Comparison of ENCODE assay signal across 8 cellular contexts in genomic region chr7:77121860-77122681, GRCh38. TPM values are rescaled to one million over a fixed set of nuclear protein-coding genes. Genes with fewer than 3 reads are reported as not detected.
DNase-seq lines count a peak whose midpoint lies in the region; ATAC-seq, FAIRE-seq and TF ChIP-seq lines count a peak whose summit lies in the region.
"Not testable (repeated sequence)": the region's sequence is repeated elsewhere in the genome, so short reads cannot be mapped to it uniquely, and the experiment has no call there.

CCDC146 (plus strand) TSS chr7:77122615; CDS start chr7:77167669, 45,054 bp downstream.

- peak within 1 kb of the TSS; percentile 74 for H3K9ac ChIP-seq in fibroblast of lung (ENCODE audit: insufficient read depth, low read length)

- not testable (repeated sequence) for H3K27ac ChIP-seq in DOHH2 (ENCODE audit: low read depth, low read length)
- H3K27ac ChIP-seq in fibroblast of lung (ENCODE audit: insufficient read depth, low read length) = peak within 1 kb of the TSS; percentile 69

- peak; percentile 82 for FAIRE-seq in H54 (lab: Jason Lieb, UNC)

- H3K4me3 Mint-ChIP-seq in naive B cell = peak within 1 kb of the TSS; percentile 74 to 95 (median 86)

- H4K20me1 ChIP-seq in DOHH2 (ENCODE audit: control insufficient read depth, insufficient read depth, low read depth, low read length); fibroblast of lung (ENCODE audit: control insufficient read depth, extremely low read depth, insufficient read depth, low read length): not testable (repeated sequence)

- H3K9me3 ChIP-seq in DOHH2 (ENCODE audit: control insufficient read depth, insufficient read depth, low read length); fibroblast of lung (ENCODE audit: control insufficient read depth, insufficient read depth, low read depth, low read length): not testable (repeated sequence)

- peak within 1 kb of the TSS; percentile 30 to 98 (median 90) for H3K27ac Mint-ChIP-seq in naive B cell

- TF ChIP-seq POLR2A in H54 (IDR thresholded peaks at IDR 0.05; ENCODE audit: low read depth, low read length) = not testable (repeated sequence)

- H3K27me3 Mint-ChIP-seq in naive B cell = not testable (repeated sequence)

- H3K4me1 ChIP-seq in DOHH2 (ENCODE audit: control insufficient read depth, low read length); fibroblast of lung (ENCODE audit: control insufficient read depth, extremely low read depth, insufficient read depth, low read length): not testable (repeated sequence)

- H3K27me3 ChIP-seq in DOHH2 (ENCODE audit: control insufficient read depth, low read length); fibroblast of lung (ENCODE audit: control insufficient read depth, insufficient read depth, low read length): not testable (repeated sequence)

- H3F3A ChIP-seq in DOHH2 (ENCODE audit: control insufficient read depth, insufficient read depth) = not testable (repeated sequence)

- not testable (repeated sequence) for H3K36me3 Mint-ChIP-seq in naive B cell

- DNase-seq in H54 (ENCODE audit: insufficient read length, low spot score) = peak; percentile 56
- DNase-seq in LNCaP clone FGC (ENCODE audit: low read depth) = peak; percentile 99
- DNase-seq in RPMI7951 (ENCODE audit: low read depth) = peak; percentile 99
- DNase-seq in activated T-helper 1 cell treated with anti-CD3 and anti-CD28 coated beads, Interleukin-2, amount 50 U/mL, for 16 hours (ENCODE audit: low read depth in 1 of 2, low spot score in 1 of 2) = peak; percentile 80 to 90
- DNase-seq in fibroblast of lung (ENCODE audit: low read depth in 2 of 2) = peak; percentile 98 to 99
- DNase-seq in naive B cell = peak; percentile 96
- peak; percentile 78 to 96 for DNase-seq in stimulated activated CD8-positive, alpha-beta memory T cell treated with anti-CD3 and anti-CD28 coated beads, Interleukin-7, amount 100 ng/mL, for 48 hours (ENCODE audit: extremely low read depth in 1 of 2, low read depth in 1 of 2)

- not testable (repeated sequence) for H3K79me2 ChIP-seq in DOHH2 (ENCODE audit: control insufficient read depth, low read length); fibroblast of lung (ENCODE audit: control insufficient read depth, insufficient read depth, low read length)

- ATAC-seq in naive B cell (ENCODE audit: low read depth in 2 of 2) = peak; percentile 94 to 95

- not testable (repeated sequence) for H3K36me3 ChIP-seq in DOHH2 (ENCODE audit: control insufficient read depth, low read length); fibroblast of lung (ENCODE audit: control insufficient read depth, insufficient read depth, low read length)

- H3K4me3 ChIP-seq in DOHH2 (ENCODE audit: low read length) (peak within 1 kb of the TSS; percentile 94), LNCaP clone FGC (ENCODE audit: low read depth, low read length) (peak within 1 kb of the TSS; percentile 71), fibroblast of lung (replicated peaks in 1 of 4; ENCODE audit: control extremely low read depth in 1 of 4, insufficient read depth in 1 of 4, low read depth in 3 of 4, low read length in 4 of 4) (peak within 1 kb of the TSS; percentile 72 to 82 (median 74))

- H3K4me2 ChIP-seq in DOHH2 (ENCODE audit: low read length) (peak within 1 kb of the TSS; percentile 69), fibroblast of lung (ENCODE audit: extremely low read depth, insufficient read depth, low read length) (peak within 1 kb of the TSS; percentile 75)

- H3K9me2 ChIP-seq in DOHH2 (replicated peaks; ENCODE audit: control insufficient read depth, low read length) = not testable (repeated sequence)

- H3K4me1 Mint-ChIP-seq in naive B cell = peaks cover 6 to 11% (median 11%) of the 10 kb centered on the region in 3 donors

- not testable (repeated sequence) for H3K9me3 Mint-ChIP-seq in naive B cell

- TF ChIP-seq CTCF in DOHH2 (IDR thresholded peaks at IDR 0.05; ENCODE audit: low read depth, low read length, poor library complexity, severe bottlenecking); LNCaP clone FGC (IDR thresholded peaks at IDR 0.05; ENCODE audit: control insufficient read depth, extremely low read depth, insufficient read depth); fibroblast of lung (conservative IDR thresholded peaks at IDR 0.05 in 1 of 2, IDR thresholded peaks at IDR 0.05 in 1 of 2; ENCODE audit: low read depth in 1 of 2, low read length in 2 of 2): not testable (repeated sequence)

- peak within 1 kb of the TSS; percentile 74 for H2AFZ ChIP-seq in fibroblast of lung (ENCODE audit: low read length)

RNA-seq across cellular contexts. Expression of gene CCDC146, which starts in this region (rescaled TPM):
- total RNA-seq in RPMI7951 (2014; rRNA removed; shearing (Covaris generic)) = 0.68 and 0.72 TPM in 2 replicates
- total RNA-seq in fibroblast of lung = 2.8 and 3.6 TPM in 2 replicates
- polyA plus RNA-seq in fibroblast of lung = 1.2 and 1.6 TPM in 2 replicates
- polyA plus RNA-seq in fibroblast of lung (2012) = 0.74 and 1.5 TPM in 2 replicates
- not detected in 2 replicates for polyA minus RNA-seq in fibroblast of lung (ENCODE audit: low replicate concordance)
- under 1 TPM in 5 of 6 donors, not detected in 1; 0.13 to 0.73 (median 0.52) TPM for polyA plus RNA-seq in naive B cell (ENCODE audit: low read depth in 6 of 6)

Comparison
In these comparisons a context has a peak if more than half of its experiments do, and no peak if none do; other contexts are left out.
1. Peak in DNase-seq in RPMI7951; RNA of the gene not detected or under 1 TPM.
2. Peak in DNase-seq and ATAC-seq in naive B cell; RNA of the gene not detected or under 1 TPM.